In genomic region chr3:187969581-187969950, GRCh38 we compare ENCODE assay signal across 17 cellular contexts.
"Had no signal": no experiment of that assay in that cellular context is flagged by ENCODE, and none has a peak within 500 bp of the region (broad histone marks: within the 10 kb centered on the region; RNA-seq: fewer than 3 reads in every experiment).

No MANE protein-coding gene starts in this region.

- H3K9me3 Mint-ChIP-seq: activated CD4-positive, alpha-beta T cell treated with anti-CD3 and anti-CD28 coated beads, Interleukin-2, amount 10 ng/mL, durations not matched to agents 24 days and 14 days; central memory CD8-positive, alpha-beta T cell; immature natural killer cell; stimulated activated naive CD8-positive, alpha-beta T cell treated with anti-CD3 and anti-CD28 coated beads, Interleukin-15, amount 100 ng/mL, for 72 hours had no signal

- H3K4me1 ChIP-seq: prostate gland had no signal

- H3K27me3 Mint-ChIP-seq: central memory CD8-positive, alpha-beta T cell; stimulated activated naive CD8-positive, alpha-beta T cell treated with anti-CD3 and anti-CD28 coated beads, Interleukin-15, amount 100 ng/mL, for 72 hours had no signal

- H3K36me3 Mint-ChIP-seq: immature natural killer cell had no signal

- H3K4me3 ChIP-seq: coronary artery, lung, prostate gland, right lobe of liver, thoracic aorta had no signal

- H3K4me3 Mint-ChIP-seq: activated CD4-positive, alpha-beta T cell treated with anti-CD3 and anti-CD28 coated beads, Interleukin-2, amount 10 ng/mL, durations not matched to agents 24 days and 14 days; central memory CD8-positive, alpha-beta T cell; immature natural killer cell; stimulated activated naive CD8-positive, alpha-beta T cell treated with anti-CD3 and anti-CD28 coated beads, Interleukin-15, amount 100 ng/mL, for 72 hours had no signal

- H3K27ac Mint-ChIP-seq: stimulated activated naive CD8-positive, alpha-beta T cell treated with anti-CD3 and anti-CD28 coated beads, Interleukin-15, amount 100 ng/mL, for 72 hours had no signal

- H3K9me3 ChIP-seq: prostate gland, right lobe of liver, thoracic aorta had no signal

- H3K36me3 ChIP-seq: brain microvascular endothelial cell, prostate gland, right lobe of liver, thoracic aorta had no signal

- DNase-seq: activated CD4-positive, alpha-beta T cell treated with anti-CD3 and anti-CD28 coated beads, Interleukin-2, amount 10 ng/mL, durations not matched to agents 24 days and 14 days; activated CD4-positive, CD25-positive, alpha-beta regulatory T cell; activated CD8-positive, alpha-beta memory T cell treated with anti-CD3 and anti-CD28 coated beads for 24 hours; anterior cingulate cortex; effector CD8-positive, alpha-beta T cell; head of caudate nucleus; immature natural killer cell; left colon; midbrain; stimulated activated naive CD8-positive, alpha-beta T cell treated with anti-CD3 and anti-CD28 coated beads, Interleukin-15, amount 100 ng/mL, for 72 hours had no signal

- H3K27ac ChIP-seq: brain microvascular endothelial cell, coronary artery, prostate gland, thoracic aorta had no signal

- H3K27me3 ChIP-seq: brain microvascular endothelial cell, right lobe of liver had no signal
